ENCODE assay signal across 8 cellular contexts in the genomic region with DNA sequence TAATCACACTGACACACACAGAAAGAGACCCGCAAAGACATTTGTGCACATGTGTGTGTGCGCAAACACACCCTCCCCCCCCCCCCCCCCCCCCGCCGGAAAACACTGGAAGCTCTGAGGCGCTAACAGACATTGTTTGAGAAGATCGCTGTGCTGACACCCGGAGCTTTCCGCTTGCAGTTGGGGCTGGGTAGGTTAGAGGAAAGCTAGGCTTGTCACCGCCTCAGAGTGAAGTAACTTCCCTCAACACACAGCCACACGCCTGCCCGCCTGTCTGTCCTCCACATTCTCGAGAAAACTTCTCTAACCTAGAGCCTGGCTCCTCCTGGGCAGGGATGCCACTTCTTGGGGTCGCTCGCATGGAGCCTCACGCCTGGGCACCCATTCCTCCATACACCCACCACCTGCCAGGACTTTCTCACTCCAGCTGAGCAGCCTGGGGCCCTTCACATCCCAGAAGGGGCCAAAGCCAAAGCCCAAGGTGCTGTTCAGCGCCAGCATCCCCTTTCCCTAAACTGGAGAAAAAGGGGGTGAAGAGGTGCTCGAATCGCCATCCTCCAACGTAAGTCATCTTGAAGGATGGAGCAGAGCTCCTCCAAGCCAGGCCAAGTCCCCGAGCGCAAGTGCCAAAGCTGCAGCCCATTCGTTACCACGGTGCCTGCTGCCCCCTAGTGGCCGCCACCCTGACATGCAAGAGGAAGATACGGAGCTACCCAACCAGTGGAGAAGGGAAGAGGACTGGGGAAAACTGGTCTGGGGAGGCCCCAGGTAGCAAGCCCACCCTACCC.
DNase-seq lines count a peak whose midpoint lies in the region; ATAC-seq and TF ChIP-seq lines count a peak whose summit lies in the region.

No MANE protein-coding gene starts in this region.

- peaks cover 7 to 23% of the 10 kb centered on the region in 2 donors for H3K36me3 ChIP-seq in neuronal stem cell (replicated peaks in 1 of 2; ENCODE audit: control insufficient read depth in 2 of 2, insufficient read depth in 2 of 2, low read length in 2 of 2)
- H3K36me3 ChIP-seq in testis (ENCODE audit: low read depth, missing control alignments), result no peaks in the 10 kb centered on the region

- peak; percentile 52 for DNase-seq in CMK (ENCODE audit: low read depth)
- peak in 65 of 76 experiments; percentile 8 to 75 (median 52) for DNase-seq in HUDEP-2 (lab: John Stamatoyannopoulos, UW; ENCODE audit: unreplicated experiment in 76 of 76)
- peak; percentile 56 for DNase-seq in RWPE1 (ENCODE audit: low spot score)
- DNase-seq in activated T-helper 2 cell treated with anti-CD3 and anti-CD28 coated beads, Interferon-gamma antibody, Interleukin-2, Interleukin-4, amounts not matched to agents 10 μg/mL and 5 μg/mL and 100 μg/mL, durations not matched to agents 14 hours and 24 hours and 36 hours (ENCODE audit: low spot score), result peak; percentile 60
- peak; percentile 47 for DNase-seq in fibroblast of villous mesenchyme (ENCODE audit: low read depth)
- peak; percentile 69 for DNase-seq in neuronal stem cell (ENCODE audit: low spot score)
- peak; percentile 87 for DNase-seq in testis

- CTCF ChIA-PET in RWPE1 (lab: Yijun Ruan, JAX), result interaction anchor here (0.5 to 3.2 kb wide), 26 partner anchors 11 to 206 kb away, joined by 3 to 30 read pairs (median 4); no protein-coding TSS in a partner anchor

- intact Hi-C loops in activated T-helper 2 cell treated with anti-CD3 and anti-CD28 coated beads, Interferon-gamma antibody, Interleukin-2, Interleukin-4, amounts not matched to agents 10 μg/mL and 5 μg/mL and 100 μg/mL, durations not matched to agents 14 hours and 24 hours and 36 hours (cut with micrococcal nuclease), result loop anchor here (10.0 kb wide), 1 partner anchor 392 kb away; a partner anchor contains a TSS
- intact Hi-C loops in testis (cut with DNase I; ENCODE audit: low total_unique reads), result no loop called here

- POLR2A ChIA-PET in RWPE1 (lab: Yijun Ruan, JAX; ENCODE audit: low non-redundant PET), result no interaction called here

- peaks cover 10 to 13% of the 10 kb centered on the region in 2 donors for H3K4me1 ChIP-seq in neuronal stem cell (ENCODE audit: control insufficient read depth in 2 of 2, insufficient read depth in 1 of 2, low read depth in 1 of 2, low read length in 2 of 2)
- H3K4me1 ChIP-seq in testis, result no peaks in the 10 kb centered on the region

- H3K27ac ChIP-seq in RWPE1, result peak overlapping the region; percentile 37
- H3K27ac ChIP-seq in neuronal stem cell (replicated peaks; ENCODE audit: low read length), result no peak overlapping the region
- no peak overlapping the region for H3K27ac ChIP-seq in testis

- H3K18ac ChIP-seq in neuronal stem cell (ENCODE audit: low read length), result peak overlapping the region; percentile 31

- H4K8ac ChIP-seq in neuronal stem cell (ENCODE audit: low read depth, low read length), result no peak overlapping the region

- no peak for ATAC-seq in GM19397 (IDR thresholded peaks at IDR 0.05; ENCODE audit: unreplicated experiment)

- H2AK5ac ChIP-seq in neuronal stem cell (ENCODE audit: low read depth, low read length), result peak overlapping the region; percentile 91

- H3K14ac ChIP-seq in neuronal stem cell (ENCODE audit: low read length), result no peak overlapping the region

- no peak overlapping the region for H3K4me2 ChIP-seq in neuronal stem cell (ENCODE audit: insufficient read depth, low read length, poor library complexity, severe bottlenecking)

- H4K91ac ChIP-seq in neuronal stem cell (ENCODE audit: low read depth, low read length, poor library complexity), result no peak overlapping the region

- H3K4me1 Mint-ChIP-seq in activated T-helper 2 cell treated with anti-CD3 and anti-CD28 coated beads, Interferon-gamma antibody, Interleukin-2, Interleukin-4, amounts not matched to agents 10 μg/mL and 5 μg/mL and 100 μg/mL, durations not matched to agents 14 hours and 24 hours and 36 hours (ENCODE audit: low read depth), result peaks cover 3% of the 10 kb centered on the region

- no peaks in the 10 kb centered on the region for H3K79me1 ChIP-seq in neuronal stem cell (ENCODE audit: low read depth, low read length)

- peaks cover 0 to 2% of the 10 kb centered on the region in 2 donors for H3K9me3 ChIP-seq in neuronal stem cell (replicated peaks in 1 of 2; ENCODE audit: control insufficient read depth in 2 of 2, insufficient read depth in 1 of 2, low read depth in 1 of 2, low read length in 2 of 2)
- no peaks in the 10 kb centered on the region for H3K9me3 ChIP-seq in testis

- H2AFZ ChIP-seq in neuronal stem cell (ENCODE audit: low read length), result no peak overlapping the region

- H3K9me3 Mint-ChIP-seq in activated T-helper 2 cell treated with anti-CD3 and anti-CD28 coated beads, Interferon-gamma antibody, Interleukin-2, Interleukin-4, amounts not matched to agents 10 μg/mL and 5 μg/mL and 100 μg/mL, durations not matched to agents 14 hours and 24 hours and 36 hours, result no peaks in the 10 kb centered on the region

- H2BK5ac ChIP-seq in neuronal stem cell (ENCODE audit: low read length), result no peak overlapping the region

- H3K27me3 ChIP-seq in neuronal stem cell (ENCODE audit: control insufficient read depth in 3 of 3, insufficient read depth in 3 of 3, low read depth in 1 of 3, low read length in 3 of 3), result no peaks in the 10 kb centered on the region
- no peaks in the 10 kb centered on the region for H3K27me3 ChIP-seq in testis

- no peak overlapping the region for H3K23ac ChIP-seq in neuronal stem cell (ENCODE audit: low read depth, low read length, poor library complexity)

- peak overlapping the region; percentile 19 for H3K27ac Mint-ChIP-seq in activated T-helper 2 cell treated with anti-CD3 and anti-CD28 coated beads, Interferon-gamma antibody, Interleukin-2, Interleukin-4, amounts not matched to agents 10 μg/mL and 5 μg/mL and 100 μg/mL, durations not matched to agents 14 hours and 24 hours and 36 hours

- no peak overlapping the region for H2BK12ac ChIP-seq in neuronal stem cell (ENCODE audit: low read length)

- H2BK120ac ChIP-seq in neuronal stem cell (ENCODE audit: low read depth, low read length), result no peak overlapping the region

- TF ChIP-seq POLR2A in testis (IDR thresholded peaks at IDR 0.05), result no peak

- peaks cover 41% of the 10 kb centered on the region for H3K36me3 Mint-ChIP-seq in activated T-helper 2 cell treated with anti-CD3 and anti-CD28 coated beads, Interferon-gamma antibody, Interleukin-2, Interleukin-4, amounts not matched to agents 10 μg/mL and 5 μg/mL and 100 μg/mL, durations not matched to agents 14 hours and 24 hours and 36 hours (ENCODE audit: low read depth)

- H3K4me3 ChIP-seq in fibroblast of villous mesenchyme (ENCODE audit: low read depth, low read length) (no peak overlapping the region), neuronal stem cell (ENCODE audit: low read length in 2 of 2) (no peak overlapping the region), testis (no peak overlapping the region)

- WGBS in neuronal stem cell (ENCODE audit: extremely low coverage in 2 of 2, insufficient read length in 2 of 2, insufficient replicate concordance in 1 of 2), 2 donors, result no CpG with 5 or more reads among the region's 25 CpGs
- 61 to 68% methylated on average over 24 to 25 of the region's 25 CpGs for WGBS in testis, 2 donors

- no peak overlapping the region for H3K9ac ChIP-seq in neuronal stem cell (ENCODE audit: low read depth, low read length, poor library complexity)

- H3K4me3 Mint-ChIP-seq in activated T-helper 2 cell treated with anti-CD3 and anti-CD28 coated beads, Interferon-gamma antibody, Interleukin-2, Interleukin-4, amounts not matched to agents 10 μg/mL and 5 μg/mL and 100 μg/mL, durations not matched to agents 14 hours and 24 hours and 36 hours (ENCODE audit: low read depth), result no peak overlapping the region

- H2BK15ac ChIP-seq in neuronal stem cell (ENCODE audit: low read length), result peak overlapping the region; percentile 21

- TF ChIP-seq CTCF in RWPE1 (conservative IDR thresholded peaks at IDR 0.05; ENCODE audit: low read depth), result peak; percentile 86
- peak; percentile 88 for TF ChIP-seq CTCF in fibroblast of villous mesenchyme (IDR thresholded peaks at IDR 0.05; ENCODE audit: insufficient read depth, low read depth, low read length)
- peak; percentile 78 to 95 (median 85) for TF ChIP-seq CTCF in testis (IDR thresholded peaks at IDR 0.05)

- H3K4ac ChIP-seq in neuronal stem cell (ENCODE audit: low read length), result no peak overlapping the region

- H3K27me3 Mint-ChIP-seq in activated T-helper 2 cell treated with anti-CD3 and anti-CD28 coated beads, Interferon-gamma antibody, Interleukin-2, Interleukin-4, amounts not matched to agents 10 μg/mL and 5 μg/mL and 100 μg/mL, durations not matched to agents 14 hours and 24 hours and 36 hours (ENCODE audit: low read depth), result no peaks in the 10 kb centered on the region
